ENCODE assay signal across 15 cellular contexts in the genomic region with DNA sequence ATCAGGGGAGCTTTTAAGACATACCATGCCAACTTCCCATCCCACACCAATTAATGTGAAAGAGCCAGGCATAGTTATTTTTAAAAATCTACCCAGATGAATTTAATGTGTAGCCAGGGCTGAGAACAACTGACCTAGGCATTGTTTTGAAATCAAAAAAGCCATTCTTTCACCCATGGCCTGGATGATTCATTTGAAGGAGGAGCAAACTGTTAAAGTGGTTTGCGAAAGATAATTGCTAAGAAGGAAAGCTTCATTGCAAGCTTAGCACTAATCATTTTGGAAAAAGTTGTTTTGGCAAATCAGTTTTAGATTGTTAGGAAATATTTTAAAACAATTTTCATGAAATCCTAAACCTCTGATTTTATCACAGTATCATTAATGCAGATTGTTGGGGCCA. TPM values are rescaled to one million over a fixed set of nuclear protein-coding genes. Genes with fewer than 3 reads are reported as not detected.
DNase-seq lines count a peak whose midpoint lies in the region; ATAC-seq and TF ChIP-seq lines count a peak whose summit lies in the region.
"Had no signal": no experiment of that assay in that cellular context is flagged by ENCODE, and none has a peak within 500 bp of the region (broad histone marks: within the 10 kb centered on the region; RNA-seq: fewer than 3 reads in every experiment).

No MANE protein-coding gene starts in this region.

- no peaks in the 10 kb centered on the region for H4K20me1 ChIP-seq in mammary epithelial cell (ENCODE audit: insufficient read depth, low read length)

- no peak overlapping the region for H3K27ac ChIP-seq in mammary epithelial cell (ENCODE audit: insufficient read depth, low read depth, low read length)
- H3K27ac ChIP-seq: body of pancreas, testis had no signal

- TF ChIP-seq CTCF in mammary epithelial cell (conservative IDR thresholded peaks at IDR 0.05 in 1 of 2, IDR thresholded peaks at IDR 0.05 in 1 of 2; ENCODE audit: extremely low read depth in 1 of 2, insufficient read depth in 1 of 2, low read depth in 1 of 2, low read length in 2 of 2), result no peak

- no peaks in the 10 kb centered on the region for H3K9me3 ChIP-seq in mammary epithelial cell (replicated peaks; ENCODE audit: insufficient read depth, low read length)
- H3K9me3 ChIP-seq: BE2C, body of pancreas, testis had no signal

- H3K4me1 ChIP-seq in mammary epithelial cell (ENCODE audit: insufficient read depth, low read length), result no peaks in the 10 kb centered on the region
- H3K4me1 ChIP-seq: BE2C, body of pancreas, testis had no signal

- WGBS in mammary epithelial cell (ENCODE audit: low coverage, missing lambda C conversion rate), result 10% methylated on average over 1 of the region's 1 CpG

- intact Hi-C loops in mammary epithelial cell (cut with micrococcal nuclease), result no loop called here
- intact Hi-C loops in left ventricle myocardium superior (cut with micrococcal nuclease), result no loop called here

- H3K4me2 ChIP-seq in mammary epithelial cell (ENCODE audit: insufficient read depth, low read depth, low read length), result no peak overlapping the region

- H3K27me3 ChIP-seq in mammary epithelial cell (ENCODE audit: insufficient read depth, low read length), result no peaks in the 10 kb centered on the region
- H3K27me3 ChIP-seq: body of pancreas, testis had no signal

- H3K27me3 Mint-ChIP-seq in stimulated activated memory B cell treated with anti-CD40 and anti-IgM and Interleukin-4, amounts not matched to agents 10 μg/mL and 1 μg/mL and 100 μg/mL, for 72 hours, result peaks cover 28% of the 10 kb centered on the region

- no peak overlapping the region for H3K27ac Mint-ChIP-seq in stimulated activated memory B cell treated with anti-CD40 and anti-IgM and Interleukin-4, amounts not matched to agents 10 μg/mL and 1 μg/mL and 100 μg/mL, for 72 hours

- dilution Hi-C loops in mammary epithelial cell (cut with HindIII; ENCODE audit: low sequenced_read_pairs), result no loop called here

- H3K4me3 Mint-ChIP-seq in stimulated activated memory B cell treated with anti-CD40 and anti-IgM and Interleukin-4, amounts not matched to agents 10 μg/mL and 1 μg/mL and 100 μg/mL, for 72 hours, result no peak overlapping the region

- DNase-seq in CD1c-positive myeloid dendritic cell (ENCODE audit: extremely low spot score) (peak; percentile 73), M059J (ENCODE audit: low read depth) (peak; percentile 51), mammary epithelial cell (peak; percentile 26), myocyte (ENCODE audit: low read depth) (peak; percentile 7), left ventricle myocardium superior (no peak)
- DNase-seq: activated effector memory CD4-positive, alpha-beta T cell treated with anti-CD3 and anti-CD28 coated beads, Interleukin-2, amount 50 U/mL, for 16 hours; BE2C; body of pancreas; glutamatergic neuron; NCI-H1105; NCI-H345; testis had no signal

- H3K79me2 ChIP-seq in mammary epithelial cell (ENCODE audit: insufficient read depth, low read length), result no peaks in the 10 kb centered on the region

- H3K36me3 Mint-ChIP-seq in stimulated activated memory B cell treated with anti-CD40 and anti-IgM and Interleukin-4, amounts not matched to agents 10 μg/mL and 1 μg/mL and 100 μg/mL, for 72 hours, result no peaks in the 10 kb centered on the region

- ATAC-seq in left ventricle myocardium superior (no peak), GM21447 (IDR thresholded peaks at IDR 0.05; ENCODE audit: unreplicated experiment) (no peak), GM19452 (IDR thresholded peaks at IDR 0.05; ENCODE audit: unreplicated experiment) (no peak)
- no peak for ATAC-seq in stimulated activated memory B cell treated with anti-CD40 and anti-IgM and Interleukin-4, amounts not matched to agents 10 μg/mL and 1 μg/mL and 100 μg/mL, for 72 hours
- ATAC-seq: body of pancreas had no signal

- no peak overlapping the region for H2AFZ ChIP-seq in mammary epithelial cell (ENCODE audit: low read depth, low read length)

- H3K36me3 ChIP-seq in mammary epithelial cell (ENCODE audit: insufficient read depth, low read length), result no peaks in the 10 kb centered on the region
- H3K36me3 ChIP-seq: BE2C had no signal

- CTCF ChIA-PET in mammary epithelial cell (lab: Charles Lee; ENCODE audit: low non-redundant PET), result no interaction called here

- no peaks in the 10 kb centered on the region for H3K4me1 Mint-ChIP-seq in stimulated activated memory B cell treated with anti-CD40 and anti-IgM and Interleukin-4, amounts not matched to agents 10 μg/mL and 1 μg/mL and 100 μg/mL, for 72 hours

- no peak overlapping the region for H3K4me3 ChIP-seq in mammary epithelial cell (replicated peaks in 1 of 3; ENCODE audit: insufficient read depth in 1 of 3, low read depth in 2 of 3, low read length in 3 of 3)
- H3K4me3 ChIP-seq: body of pancreas, testis had no signal

- BruUV-seq in mammary epithelial cell (replicated peaks; lab: Mats Ljungman, UMichigan), result no TSS peak

- in situ Hi-C loops in mammary epithelial cell (cut with MboI; ENCODE audit: low sequenced_read_pairs in 2 of 2), result no loop called here

- no peaks in the 10 kb centered on the region for H3K9me3 Mint-ChIP-seq in stimulated activated memory B cell treated with anti-CD40 and anti-IgM and Interleukin-4, amounts not matched to agents 10 μg/mL and 1 μg/mL and 100 μg/mL, for 72 hours

- no peak overlapping the region for H3K9ac ChIP-seq in mammary epithelial cell (ENCODE audit: insufficient read depth, low read length)

RNA-seq across cellular contexts. Expression of gene GTSF1, which starts 2.1 kb away (rescaled TPM):
- not detected in 2 replicates for total RNA-seq in M059J (2014; rRNA removed; shearing (Covaris generic))
- total RNA-seq in mammary epithelial cell (not detected), myocyte (not detected in 2 replicates), left ventricle myocardium superior (not detected)
- not detected for polyA plus RNA-seq in mammary epithelial cell
- polyA minus RNA-seq in mammary epithelial cell, result not detected
- not detected for polyA plus RNA-seq in myocyte (2012)
- total RNA-seq: body of pancreas had no signal

RNA-seq across cellular contexts. Expression of gene NCKAP1L, which starts 22.0 kb away (rescaled TPM):
- 0.07 and 0.10 TPM in 2 replicates for total RNA-seq in M059J (2014; rRNA removed; shearing (Covaris generic))
- not detected for total RNA-seq in mammary epithelial cell
- 0.01 TPM for polyA plus RNA-seq in mammary epithelial cell
- not detected for polyA minus RNA-seq in mammary epithelial cell
- total RNA-seq in myocyte, result not detected in 2 replicates
- not detected for polyA plus RNA-seq in myocyte (2012)
- 7.8 TPM for total RNA-seq in left ventricle myocardium superior

RNA-seq across cellular contexts. Expression of gene ITGA5, which starts 56.5 kb away (rescaled TPM):
- 419 and 625 TPM in 2 replicates for total RNA-seq in M059J (2014; rRNA removed; shearing (Covaris generic))
- 100 to 1,000 TPM in 1 of 2 donors, 10 to 100 TPM in 1; 74.2 to 128 TPM for total RNA-seq in mammary epithelial cell
- 119 TPM for polyA plus RNA-seq in mammary epithelial cell
- polyA minus RNA-seq in mammary epithelial cell, result 238 TPM
- 156 and 221 TPM in 2 replicates for total RNA-seq in myocyte
- 195 TPM for polyA plus RNA-seq in myocyte (2012)
- total RNA-seq in left ventricle myocardium superior, result 44.1 TPM
